Comparison of ENCODE assay signal across 16 cellular contexts in the genomic region with DNA sequence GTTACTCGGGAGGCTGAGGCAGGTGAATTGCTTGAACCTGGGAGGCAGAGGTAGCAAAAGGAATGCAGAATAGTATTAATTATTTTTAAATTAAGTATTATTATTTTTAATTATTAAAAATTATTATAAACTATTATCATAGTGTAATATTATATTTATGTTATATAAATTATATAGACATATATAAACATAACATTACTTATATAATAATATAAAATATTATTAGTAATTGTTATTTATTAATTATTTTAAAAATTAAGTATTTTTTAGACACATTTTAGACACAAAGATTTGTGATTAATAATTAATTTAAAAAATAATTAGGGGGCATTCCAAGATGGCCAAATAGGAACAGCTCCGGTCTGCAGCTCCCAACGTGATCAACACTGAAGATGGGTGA. TPM values are rescaled to one million over a fixed set of nuclear protein-coding genes. Genes with fewer than 3 reads are reported as not detected.
DNase-seq lines count a peak whose midpoint lies in the region; ATAC-seq and TF ChIP-seq lines count a peak whose summit lies in the region.
"Had no signal": no experiment of that assay in that cellular context is flagged by ENCODE, and none has a peak within 500 bp of the region (broad histone marks: within the 10 kb centered on the region; RNA-seq: fewer than 3 reads in every experiment).

No MANE protein-coding gene starts in this region.

- H3K9ac ChIP-seq in endodermal cell (ENCODE audit: extremely low read depth, low read length, poor library complexity, severe bottlenecking): no peak overlapping the region

- peaks cover 6% of the 10 kb centered on the region for H3K4me1 Mint-ChIP-seq in endodermal cell

- no peaks in the 10 kb centered on the region for H3K36me3 ChIP-seq in cardiac muscle cell
- H3K36me3 ChIP-seq in endodermal cell (ENCODE audit: control insufficient read depth, insufficient read depth, low read length): no peaks in the 10 kb centered on the region
- no peaks in the 10 kb centered on the region for H3K36me3 ChIP-seq in right lobe of liver
- H3K36me3 ChIP-seq in heart left ventricle: no peaks in the 10 kb centered on the region
- H3K36me3 ChIP-seq: MG63, Peyer's patch had no signal

- no peak for DNase-seq in cardiac muscle cell (ENCODE audit: low read depth in 1 of 2, low spot score in 1 of 2)
- no peak for DNase-seq in left cardiac atrium
- DNase-seq in endodermal cell: no peak
- no peak for DNase-seq in right lobe of liver
- DNase-seq in NCI-H2196 treated with DMSO at 0.1 percent for 48 hours (lab: John Stamatoyannopoulos, UW; ENCODE audit: unreplicated experiment): no peak
- DNase-seq in DMS114 treated with DMSO at 0.1 percent for 48 hours (lab: John Stamatoyannopoulos, UW; ENCODE audit: unreplicated experiment): no peak
- no peak for DNase-seq in heart left ventricle
- DNase-seq in A172 (ENCODE audit: low spot score): no peak
- DNase-seq: 8988T, DMS79, GDM1, KG1, MG63, NCI-H1105 treated with DMSO at 0.1 percent for 48 hours, NCI-H187 treated with DMSO at 0.1 percent for 48 hours, Peyer's patch had no signal

- intact Hi-C loops in left cardiac atrium (cut with DNase I): no loop called here
- intact Hi-C loops in right lobe of liver (cut with DNase I): no loop called here
- intact Hi-C loops in heart left ventricle (cut with DNase I): no loop called here

- H3K4me3 ChIP-seq in cardiac muscle cell (no peak overlapping the region), endodermal cell (ENCODE audit: low read length) (no peak overlapping the region), right lobe of liver (peak overlapping the region in 1 of 3 donors; percentile 13), heart left ventricle (no peak overlapping the region)
- H3K4me3 ChIP-seq: MG63, Peyer's patch had no signal

- H3K27ac ChIP-seq in cardiac muscle cell: peak overlapping the region; percentile 86
- H3K27ac ChIP-seq in endodermal cell (ENCODE audit: low read depth, low read length): no peak overlapping the region
- peak overlapping the region in 2 of 3 donors; percentile 64 to 69 for H3K27ac ChIP-seq in right lobe of liver
- no peak overlapping the region for H3K27ac ChIP-seq in heart left ventricle
- H3K27ac ChIP-seq: Peyer's patch had no signal

- H3K9me3 Mint-ChIP-seq in endodermal cell: peaks cover 10% of the 10 kb centered on the region

- ATAC-seq in left cardiac atrium (no peak), right lobe of liver (no peak), heart left ventricle (no peak)

- H3K27me3 Mint-ChIP-seq in endodermal cell (ENCODE audit: insufficient read depth): peaks cover 12% of the 10 kb centered on the region

- peak overlapping the region; percentile 88 for H3K27ac Mint-ChIP-seq in endodermal cell

- TF ChIP-seq CTCF in cardiac muscle cell (IDR thresholded peaks at IDR 0.05; ENCODE audit: low read depth, low read length): no peak
- no peak for TF ChIP-seq CTCF in endodermal cell (conservative IDR thresholded peaks at IDR 0.05)
- no peak for TF ChIP-seq CTCF in right lobe of liver (IDR thresholded peaks at IDR 0.05)
- no peak for TF ChIP-seq CTCF in heart left ventricle (IDR thresholded peaks at IDR 0.05)

- H3K9me3 ChIP-seq in cardiac muscle cell (ENCODE audit: low read depth) (no peaks in the 10 kb centered on the region), endodermal cell (ENCODE audit: control insufficient read depth, low read length) (no peaks in the 10 kb centered on the region), right lobe of liver (no peaks in the 10 kb centered on the region), heart left ventricle (peaks cover 0 to 5% (median 0%) of the 10 kb centered on the region in 12 donors)
- H3K9me3 ChIP-seq: MG63, Peyer's patch had no signal

- TF ChIP-seq POLR2A in right lobe of liver (IDR thresholded peaks at IDR 0.05): no peak
- TF ChIP-seq POLR2A in heart left ventricle (IDR thresholded peaks at IDR 0.05): no peak

- H3K27me3 ChIP-seq in cardiac muscle cell (no peaks in the 10 kb centered on the region), endodermal cell (ENCODE audit: control insufficient read depth, insufficient read depth, low read length, poor library complexity, severe bottlenecking) (no peaks in the 10 kb centered on the region), right lobe of liver (no peaks in the 10 kb centered on the region), heart left ventricle (peaks cover 0 to 5% (median 0%) of the 10 kb centered on the region in 9 donors)
- H3K27me3 ChIP-seq: MG63, Peyer's patch had no signal

- H3K4me3 Mint-ChIP-seq in endodermal cell: peak overlapping the region; percentile 38

- H3K4me1 ChIP-seq in cardiac muscle cell (ENCODE audit: low read depth) (peaks cover 11% of the 10 kb centered on the region), endodermal cell (ENCODE audit: control insufficient read depth, insufficient read depth, low read length) (no peaks in the 10 kb centered on the region), right lobe of liver (peaks cover 0 to 44% (median 19%) of the 10 kb centered on the region in 4 donors), heart left ventricle (no peaks in the 10 kb centered on the region)
- H3K4me1 ChIP-seq: Peyer's patch had no signal

- no peaks in the 10 kb centered on the region for H3K36me3 Mint-ChIP-seq in endodermal cell (ENCODE audit: low read depth)

- 80 to 96% methylated on average over 1 to 2 of the region's 3 CpGs for WGBS in endodermal cell (ENCODE audit: insufficient coverage in 1 of 2, insufficient read length in 1 of 2), 2 experiments
- 72% methylated on average over 3 of the region's 3 CpGs for WGBS in right lobe of liver (ENCODE audit: insufficient coverage, low coverage, low lambda C conversion rate, missing lambda C conversion rate)
- WGBS in heart left ventricle, 4 donors: 89 to 99% (median 94%) methylated on average over 3 of the region's 3 CpGs

RNA-seq across cellular contexts. Expression of a gene that starts 31.7 kb away (rescaled TPM):
- total RNA-seq in cardiac muscle cell (0.11 TPM in 1 of 2 replicates, not detected in the other), left cardiac atrium (not detected), endodermal cell (under 1 TPM; 0.29 to 0.38 TPM), right lobe of liver (1 to 10 TPM in 1 of 6 experiments, under 1 TPM in 3, not detected in 2; 0.15 to 3.0 (median 0.30) TPM), heart left ventricle (not detected)
- polyA plus RNA-seq in cardiac muscle cell (0.37 TPM in 1 of 2 replicates, not detected in the other), heart left ventricle (under 1 TPM in 1 of 2 donors, not detected in 1; 0.04 TPM)
- not detected for polyA plus RNA-seq in endodermal cell (2013, experiment 1 of 2)
- 0.21 TPM for polyA plus RNA-seq in endodermal cell (2013, experiment 2 of 2)
- total RNA-seq in A172 (2014; rRNA removed; shearing (Covaris generic)): 0.53 TPM in 1 of 2 replicates, not detected in the other

Comparison
In these comparisons a context has a peak if more than half of its experiments do, and no peak if none do; other contexts are left out.
1. H3K27ac ChIP-seq: peak in cardiac muscle cell (single experiment) and right lobe of liver (2 of 3); none in endodermal cell (single experiment) and heart left ventricle (0 of 12).